8 cellular contexts compared by ENCODE assay signal in the genomic region with DNA sequence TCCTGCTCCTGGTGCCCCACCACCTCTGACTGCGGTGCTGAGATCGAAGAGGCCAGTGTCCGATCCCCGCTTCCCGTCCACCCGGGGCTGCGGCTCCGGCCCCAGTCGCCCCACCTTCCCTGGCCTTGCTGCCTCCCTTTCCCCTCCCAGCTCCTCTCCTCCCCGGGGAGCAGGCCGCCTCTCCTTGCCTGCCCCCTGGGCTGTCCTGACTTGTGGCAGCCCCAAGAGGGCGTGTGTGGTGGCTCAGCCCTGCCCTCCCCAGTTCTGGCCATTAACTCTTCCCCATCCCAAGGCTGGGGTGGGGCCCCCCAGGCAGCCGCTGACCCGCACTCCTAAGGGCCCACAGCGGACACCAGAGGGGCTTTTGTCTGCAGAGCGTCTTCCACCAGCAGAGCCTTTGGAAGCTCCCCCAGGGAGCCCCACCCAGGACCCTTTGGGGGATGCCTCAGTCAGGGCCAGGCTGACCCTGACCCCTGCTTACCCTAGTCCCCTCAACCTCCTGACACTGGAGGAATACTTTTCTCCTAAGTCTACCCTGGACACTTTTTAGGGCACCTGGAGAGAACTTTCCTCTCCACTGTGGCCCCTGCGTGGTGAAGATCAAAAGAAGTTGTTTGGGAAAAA. TPM values are rescaled to one million over a fixed set of nuclear protein-coding genes. Genes with fewer than 3 reads are reported as not detected.
DNase-seq lines count a peak whose midpoint lies in the region; ATAC-seq lines count a peak whose summit lies in the region.

No MANE protein-coding gene starts in this region.

- peak overlapping the region; percentile 18 for H3K4me3 Mint-ChIP-seq in activated T-helper 2 cell treated with anti-CD3 and anti-CD28 coated beads, Interferon-gamma antibody, Interleukin-2, Interleukin-4, amounts not matched to agents 10 μg/mL and 5 μg/mL and 100 μg/mL, durations not matched to agents 14 hours and 24 hours and 36 hours (ENCODE audit: low read depth)

- no peak overlapping the region for H3K27ac Mint-ChIP-seq in activated T-helper 2 cell treated with anti-CD3 and anti-CD28 coated beads, Interferon-gamma antibody, Interleukin-2, Interleukin-4, amounts not matched to agents 10 μg/mL and 5 μg/mL and 100 μg/mL, durations not matched to agents 14 hours and 24 hours and 36 hours

- peak overlapping the region; percentile 28 for H3K4me3 ChIP-seq in skeletal muscle cell (ENCODE audit: low read depth, low read length)

- no peaks in the 10 kb centered on the region for H3K9me3 Mint-ChIP-seq in activated T-helper 2 cell treated with anti-CD3 and anti-CD28 coated beads, Interferon-gamma antibody, Interleukin-2, Interleukin-4, amounts not matched to agents 10 μg/mL and 5 μg/mL and 100 μg/mL, durations not matched to agents 14 hours and 24 hours and 36 hours

- ATAC-seq in GM21367 (IDR thresholded peaks at IDR 0.05; ENCODE audit: unreplicated experiment) = peak; percentile 61
- peak; percentile 90 for ATAC-seq in left ventricle myocardium superior

- peaks cover 56% of the 10 kb centered on the region for H3K27me3 Mint-ChIP-seq in activated T-helper 2 cell treated with anti-CD3 and anti-CD28 coated beads, Interferon-gamma antibody, Interleukin-2, Interleukin-4, amounts not matched to agents 10 μg/mL and 5 μg/mL and 100 μg/mL, durations not matched to agents 14 hours and 24 hours and 36 hours (ENCODE audit: low read depth)

- peaks cover 23% of the 10 kb centered on the region for H3K4me1 Mint-ChIP-seq in activated T-helper 2 cell treated with anti-CD3 and anti-CD28 coated beads, Interferon-gamma antibody, Interleukin-2, Interleukin-4, amounts not matched to agents 10 μg/mL and 5 μg/mL and 100 μg/mL, durations not matched to agents 14 hours and 24 hours and 36 hours (ENCODE audit: low read depth)

- intact Hi-C loops in activated T-helper 2 cell treated with anti-CD3 and anti-CD28 coated beads, Interferon-gamma antibody, Interleukin-2, Interleukin-4, amounts not matched to agents 10 μg/mL and 5 μg/mL and 100 μg/mL, durations not matched to agents 14 hours and 24 hours and 36 hours (cut with micrococcal nuclease) = no loop called here
- intact Hi-C loops in left ventricle myocardium superior (cut with micrococcal nuclease) = no loop called here

- DNase-seq in GM03348 (ENCODE audit: low spot score) = peak; percentile 29
- peak; percentile 100 for DNase-seq in HuH-7 (ENCODE audit: low spot score)
- DNase-seq in activated T-helper 2 cell treated with anti-CD3 and anti-CD28 coated beads, Interferon-gamma antibody, Interleukin-2, Interleukin-4, amounts not matched to agents 10 μg/mL and 5 μg/mL and 100 μg/mL, durations not matched to agents 14 hours and 24 hours and 36 hours (ENCODE audit: low spot score) = no peak
- DNase-seq in left ventricle myocardium superior = peak; percentile 66
- no peak for DNase-seq in skeletal muscle cell (ENCODE audit: low read depth)
- DNase-seq in NCI-H187 treated with DMSO at 0.1 percent for 48 hours (lab: John Stamatoyannopoulos, UW) = no peak
- no peak for DNase-seq in NCI-H1694 (lab: John Stamatoyannopoulos, UW)

- H3K36me3 Mint-ChIP-seq in activated T-helper 2 cell treated with anti-CD3 and anti-CD28 coated beads, Interferon-gamma antibody, Interleukin-2, Interleukin-4, amounts not matched to agents 10 μg/mL and 5 μg/mL and 100 μg/mL, durations not matched to agents 14 hours and 24 hours and 36 hours (ENCODE audit: low read depth) = no peaks in the 10 kb centered on the region

RNA-seq across cellular contexts. Expression of a gene that starts 16.7 kb away (rescaled TPM):
- 0.18 TPM in 1 of 2 replicates, not detected in the other for total RNA-seq in activated T-helper 2 cell treated with anti-CD3 and anti-CD28 coated beads, Interferon-gamma antibody, Interleukin-2, Interleukin-4, amounts not matched to agents 10 μg/mL and 5 μg/mL and 100 μg/mL, durations not matched to agents 14 hours and 24 hours and 36 hours
- 1.0 TPM for total RNA-seq in left ventricle myocardium superior

RNA-seq across cellular contexts. Expression of a gene that starts 38.5 kb away (rescaled TPM):
- total RNA-seq in activated T-helper 2 cell treated with anti-CD3 and anti-CD28 coated beads, Interferon-gamma antibody, Interleukin-2, Interleukin-4, amounts not matched to agents 10 μg/mL and 5 μg/mL and 100 μg/mL, durations not matched to agents 14 hours and 24 hours and 36 hours = 27.6 and 30.9 TPM in 2 replicates
- 4.5 TPM for total RNA-seq in left ventricle myocardium superior

RNA-seq across cellular contexts. Expression of a gene that starts 50.1 kb away (rescaled TPM):
- 174 and 189 TPM in 2 replicates for total RNA-seq in activated T-helper 2 cell treated with anti-CD3 and anti-CD28 coated beads, Interferon-gamma antibody, Interleukin-2, Interleukin-4, amounts not matched to agents 10 μg/mL and 5 μg/mL and 100 μg/mL, durations not matched to agents 14 hours and 24 hours and 36 hours
- total RNA-seq in left ventricle myocardium superior = 20.6 TPM

RNA-seq across cellular contexts. Expression of a gene that starts 53.6 kb away (rescaled TPM):
- 76.9 and 90.0 TPM in 2 replicates for total RNA-seq in activated T-helper 2 cell treated with anti-CD3 and anti-CD28 coated beads, Interferon-gamma antibody, Interleukin-2, Interleukin-4, amounts not matched to agents 10 μg/mL and 5 μg/mL and 100 μg/mL, durations not matched to agents 14 hours and 24 hours and 36 hours
- total RNA-seq in left ventricle myocardium superior = 56.7 TPM

Comparison
In these comparisons a context has a peak if more than half of its experiments do, and no peak if none do; other contexts are left out.
1. DNase-seq: peak in GM03348 (single experiment), HuH-7 (single experiment) and left ventricle myocardium superior (single experiment); none in activated T-helper 2 cell treated with anti-CD3 and anti-CD28 coated beads, Interferon-gamma antibody, Interleukin-2, Interleukin-4, amounts not matched to agents 10 μg/mL and 5 μg/mL and 100 μg/mL, durations not matched to agents 14 hours and 24 hours and 36 hours (single experiment), skeletal muscle cell (single experiment), NCI-H187 treated with DMSO at 0.1 percent for 48 hours (single experiment) and NCI-H1694 (single experiment).